7 cellular contexts compared by ENCODE assay signal in the genomic region with DNA sequence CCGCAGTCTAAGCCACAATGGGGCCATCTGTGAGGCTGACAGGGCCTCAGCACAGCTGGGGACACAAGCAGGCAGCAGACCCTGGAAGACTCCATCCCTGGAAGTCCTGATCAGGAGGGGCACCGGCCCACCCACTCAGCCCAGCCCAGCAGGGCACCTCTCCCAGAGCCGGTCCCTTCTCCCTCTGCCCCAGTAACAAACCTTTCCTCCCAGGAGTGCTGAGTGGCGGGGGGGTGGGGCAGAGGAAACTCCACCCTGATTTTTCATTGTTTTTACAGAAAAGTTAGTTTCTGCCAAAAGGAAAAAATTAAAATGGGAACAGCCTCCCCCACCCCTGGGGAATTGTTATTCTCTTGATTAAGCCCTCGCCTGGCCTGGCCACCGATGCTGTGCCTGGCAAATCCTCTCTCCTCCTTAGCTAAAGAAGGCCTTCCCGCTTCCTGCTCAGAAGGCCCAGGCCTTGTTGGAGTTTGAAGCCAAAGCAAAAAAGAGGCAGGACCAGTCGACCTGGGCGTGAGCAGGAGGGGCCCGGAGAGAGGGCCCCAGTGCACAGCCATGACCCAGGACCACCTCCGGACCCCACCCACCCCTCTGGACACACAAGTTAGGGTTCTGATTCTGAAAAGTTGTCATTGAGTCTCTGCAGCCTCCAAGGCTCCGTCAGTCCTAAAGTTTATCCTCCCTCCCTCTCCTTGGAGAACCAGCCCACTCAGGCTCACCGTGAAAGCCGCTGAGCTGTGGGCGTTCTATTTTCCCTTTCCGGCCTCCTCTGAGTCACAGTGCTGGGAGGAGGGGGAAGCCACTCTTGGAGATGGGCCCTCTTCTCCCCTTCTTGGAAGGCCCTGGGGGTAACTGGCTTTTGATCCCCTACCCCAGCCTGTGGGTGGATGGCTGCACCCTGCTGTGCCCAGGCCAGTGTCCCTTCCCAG.
DNase-seq lines count a peak whose midpoint lies in the region; ATAC-seq and TF ChIP-seq lines count a peak whose summit lies in the region.

No MANE protein-coding gene starts in this region.

- no peak for TF ChIP-seq EP300 in suprapubic skin (IDR thresholded peaks at IDR 0.05)

- no peak for TF ChIP-seq POLR2A in suprapubic skin (IDR thresholded peaks at IDR 0.05)

- H3K36me3 ChIP-seq in suprapubic skin = no peaks in the 10 kb centered on the region

- no peaks in the 10 kb centered on the region for H3K27me3 ChIP-seq in suprapubic skin

- no peak for ATAC-seq in left colon

- DNase-seq in KBM-7 (peak; percentile 20), astrocyte of the spinal cord (ENCODE audit: low read depth, low spot score) (peak; percentile 83), kidney glomerular epithelial cell (lab: John Stamatoyannopoulos, UW) (peak; percentile 39), suprapubic skin (ENCODE audit: low spot score in 2 of 2) (peak; percentile 69 to 85), left colon (no peak), NCI-H1417 (lab: John Stamatoyannopoulos, UW) (no peak), DMS114 treated with DMSO at 0.1 percent for 48 hours (lab: John Stamatoyannopoulos, UW; ENCODE audit: unreplicated experiment) (no peak)

- in situ Hi-C loops in KBM-7 (cut with MboI; ENCODE audit: low pct_unique_long_range_greater_than_20kb, low sequenced_read_pairs) = no loop called here
- in situ Hi-C loops in astrocyte of the spinal cord (cut with HindIII; ENCODE audit: low sequenced_read_pairs) = no loop called here

- TF ChIP-seq CTCF in astrocyte of the spinal cord (IDR thresholded peaks at IDR 0.05; ENCODE audit: low read depth, low read length) (no peak), suprapubic skin (IDR thresholded peaks at IDR 0.05) (no peak)

- H3K27ac ChIP-seq in suprapubic skin = peak overlapping the region; percentile 81

- 30% methylated on average over 15 of the region's 16 CpGs for whole genome bisulfite sequencing in suprapubic skin

- no peaks in the 10 kb centered on the region for H3K9me3 ChIP-seq in suprapubic skin

- no peak overlapping the region for H3K4me3 ChIP-seq in astrocyte of the spinal cord (ENCODE audit: low read depth, low read length)
- H3K4me3 ChIP-seq in suprapubic skin = no peak overlapping the region

- peaks cover 38% of the 10 kb centered on the region for H3K4me1 ChIP-seq in suprapubic skin

- intact Hi-C loops in left colon (cut with DNase I, micrococcal nuclease) = no loop called here

Comparison
In these comparisons a context has a peak if more than half of its experiments do, and no peak if none do; other contexts are left out.
1. DNase-seq: peak in KBM-7 (single experiment), astrocyte of the spinal cord (single experiment), kidney glomerular epithelial cell (single experiment) and suprapubic skin (2 of 2); none in left colon (0 of 2), NCI-H1417 (0 of 3) and DMS114 treated with DMSO at 0.1 percent for 48 hours (single experiment).